Comparison of ENCODE assay signal across 8 cellular contexts in the genomic region with DNA sequence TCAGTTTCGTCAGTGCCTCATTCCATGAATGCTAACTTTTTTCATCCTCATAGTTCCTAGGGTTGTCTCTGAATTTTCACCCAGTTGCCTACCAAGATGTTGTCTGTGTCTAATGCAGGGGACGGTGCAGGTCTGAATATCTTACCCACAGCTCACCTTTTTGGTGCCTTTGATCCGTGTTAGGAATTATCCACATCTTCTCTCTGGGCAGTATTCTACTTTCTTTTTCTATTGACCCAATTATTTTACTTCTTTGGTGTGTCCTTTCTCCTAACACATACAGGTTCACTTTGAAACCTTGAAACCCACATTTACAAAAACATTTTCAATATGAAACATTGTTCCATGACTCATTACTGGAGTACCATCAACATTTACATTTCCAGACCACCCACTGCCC.
DNase-seq lines count a peak whose midpoint lies in the region; ATAC-seq, FAIRE-seq and TF ChIP-seq lines count a peak whose summit lies in the region.
"Not testable (repeated sequence)": the region's sequence is repeated elsewhere in the genome, so short reads cannot be mapped to it uniquely, and the experiment has no call there.

No MANE protein-coding gene starts in this region.

- H3K9me3 ChIP-seq in CD4-positive, alpha-beta T cell (ENCODE audit: control insufficient read depth, low read length); GM12878 (replicated peaks; ENCODE audit: control insufficient read depth, insufficient read depth, low read length): not testable (repeated sequence)

- not testable (repeated sequence) for H3K79me2 ChIP-seq in GM23338 (replicated peaks; ENCODE audit: insufficient read depth); GM12878 (ENCODE audit: control insufficient read depth, insufficient read depth, low read length)

- in situ Hi-C loops in GM12878 (cut with MboI): not testable (repeated sequence)

- DNase-seq in CD4-positive, alpha-beta T cell; GM23338 (ENCODE audit: low spot score); activated CD8-positive, alpha-beta T cell treated with anti-CD3 and anti-CD28 coated beads, Interleukin-2, amount 10 ng/mL, durations not matched to agents 7 days and 5 days; activated naive CD4-positive, alpha-beta T cell treated with anti-CD3 and anti-CD28 coated beads for 36 hours; natural killer cell: not testable (repeated sequence)
- DNase-seq in GM12878 (ENCODE audit: low read depth, low spot score): peak; percentile 17

- BruUV-seq in GM12878 (replicated peaks; lab: Mats Ljungman, UMichigan): not testable (repeated sequence)

- not testable (repeated sequence) for H3K36me3 Mint-ChIP-seq in CD4-positive, alpha-beta T cell (ENCODE audit: low read depth); GM23338 (ENCODE audit: low read depth); T-helper 1 cell treated with Interleukin-12 subunit alpha and Interleukin-12 subunit beta and Interleukin-4 antibody, amounts not matched to agents 30 μg/mL and 1 μg/mL, for 36 hours (ENCODE audit: low read depth); activated CD8-positive, alpha-beta T cell treated with anti-CD3 and anti-CD28 coated beads, Interleukin-2, amount 10 ng/mL, durations not matched to agents 7 days and 5 days (ENCODE audit: low read depth); activated naive CD4-positive, alpha-beta T cell treated with anti-CD3 and anti-CD28 coated beads for 36 hours (ENCODE audit: low read depth); natural killer cell; stimulated activated memory B cell treated with anti-CD40 and anti-IgM and Interleukin-4, amounts not matched to agents 10 μg/mL and 1 μg/mL and 100 μg/mL, for 72 hours

- intact Hi-C loops in CD4-positive, alpha-beta T cell (cut with DNase I, micrococcal nuclease); activated naive CD4-positive, alpha-beta T cell treated with anti-CD3 and anti-CD28 coated beads for 36 hours (cut with micrococcal nuclease); GM12878 (cut with micrococcal nuclease; ENCODE audit: unreplicated experiment); natural killer cell (cut with micrococcal nuclease): not testable (repeated sequence)

- SMC1A ChIA-PET in GM12878 (lab: Charles Lee; ENCODE audit: uncharacterized antibody, unreplicated experiment): not testable (repeated sequence)

- not testable (repeated sequence) for ATAC-seq in CD4-positive, alpha-beta T cell (ENCODE audit: poor library complexity); GM23338; activated CD8-positive, alpha-beta T cell treated with anti-CD3 and anti-CD28 coated beads, Interleukin-2, amount 10 ng/mL, durations not matched to agents 7 days and 5 days; natural killer cell; stimulated activated memory B cell treated with anti-CD40 and anti-IgM and Interleukin-4, amounts not matched to agents 10 μg/mL and 1 μg/mL and 100 μg/mL, for 72 hours
- ATAC-seq in GM12878: peak; percentile 1; the same call in 2 of the 3 replicates

- H3K9me2 ChIP-seq in GM23338 (ENCODE audit: insufficient read depth): not testable (repeated sequence)

- RAD21 ChIA-PET in GM12878 (lab: Charles Lee; ENCODE audit: unreplicated experiment): not testable (repeated sequence)

- not testable (repeated sequence) for H4K20me1 ChIP-seq in GM23338 (replicated peaks; ENCODE audit: insufficient read depth); GM12878 (ENCODE audit: control insufficient read depth, insufficient read depth)

- H2AFZ ChIP-seq in GM23338; GM12878 (ENCODE audit: control insufficient read depth, low read depth, low read length): not testable (repeated sequence)

- TF ChIP-seq CTCF in CD4-positive, alpha-beta T cell (IDR thresholded peaks at IDR 0.05); GM23338 (conservative IDR thresholded peaks at IDR 0.05; ENCODE audit: low read depth in 2 of 2); GM12878 (IDR thresholded peaks at IDR 0.05 in 2 of 3, conservative IDR thresholded peaks at IDR 0.05 in 1 of 3; ENCODE audit: control insufficient read depth in 2 of 3, extremely low read depth in 1 of 3, insufficient read depth in 1 of 3, low read depth in 3 of 3, low read length in 3 of 3); natural killer cell (IDR thresholded peaks at IDR 0.05): not testable (repeated sequence)

- peak overlapping the region; percentile 65 for H3K27ac Mint-ChIP-seq in CD4-positive, alpha-beta T cell
- not testable (repeated sequence) for H3K27ac Mint-ChIP-seq in GM23338; activated naive CD4-positive, alpha-beta T cell treated with anti-CD3 and anti-CD28 coated beads for 36 hours; natural killer cell
- H3K27ac Mint-ChIP-seq in T-helper 1 cell treated with Interleukin-12 subunit alpha and Interleukin-12 subunit beta and Interleukin-4 antibody, amounts not matched to agents 30 μg/mL and 1 μg/mL, for 36 hours: peak overlapping the region; percentile 70
- peak overlapping the region; percentile 77 for H3K27ac Mint-ChIP-seq in activated CD8-positive, alpha-beta T cell treated with anti-CD3 and anti-CD28 coated beads, Interleukin-2, amount 10 ng/mL, durations not matched to agents 7 days and 5 days
- H3K27ac Mint-ChIP-seq in stimulated activated memory B cell treated with anti-CD40 and anti-IgM and Interleukin-4, amounts not matched to agents 10 μg/mL and 1 μg/mL and 100 μg/mL, for 72 hours: peak overlapping the region; percentile 87

- H3K27me3 Mint-ChIP-seq in CD4-positive, alpha-beta T cell; GM23338 (ENCODE audit: insufficient read depth, low read depth, poor library complexity); T-helper 1 cell treated with Interleukin-12 subunit alpha and Interleukin-12 subunit beta and Interleukin-4 antibody, amounts not matched to agents 30 μg/mL and 1 μg/mL, for 36 hours (ENCODE audit: low read depth); activated CD8-positive, alpha-beta T cell treated with anti-CD3 and anti-CD28 coated beads, Interleukin-2, amount 10 ng/mL, durations not matched to agents 7 days and 5 days (ENCODE audit: low read depth); activated naive CD4-positive, alpha-beta T cell treated with anti-CD3 and anti-CD28 coated beads for 36 hours (ENCODE audit: low read depth); natural killer cell (ENCODE audit: low read depth in 2 of 2); stimulated activated memory B cell treated with anti-CD40 and anti-IgM and Interleukin-4, amounts not matched to agents 10 μg/mL and 1 μg/mL and 100 μg/mL, for 72 hours: not testable (repeated sequence)

- H3K4me3 Mint-ChIP-seq in CD4-positive, alpha-beta T cell: peak overlapping the region; percentile 77
- H3K4me3 Mint-ChIP-seq in GM23338 (0 out of 3 replicates have a peak overlapping the region, but pooled peaks have one; percentile 36), natural killer cell (peak overlapping the region; percentile 65)
- peak overlapping the region; percentile 71 for H3K4me3 Mint-ChIP-seq in T-helper 1 cell treated with Interleukin-12 subunit alpha and Interleukin-12 subunit beta and Interleukin-4 antibody, amounts not matched to agents 30 μg/mL and 1 μg/mL, for 36 hours
- peak overlapping the region; percentile 64 for H3K4me3 Mint-ChIP-seq in activated CD8-positive, alpha-beta T cell treated with anti-CD3 and anti-CD28 coated beads, Interleukin-2, amount 10 ng/mL, durations not matched to agents 7 days and 5 days
- H3K4me3 Mint-ChIP-seq in activated naive CD4-positive, alpha-beta T cell treated with anti-CD3 and anti-CD28 coated beads for 36 hours: peak overlapping the region; percentile 55
- H3K4me3 Mint-ChIP-seq in stimulated activated memory B cell treated with anti-CD40 and anti-IgM and Interleukin-4, amounts not matched to agents 10 μg/mL and 1 μg/mL and 100 μg/mL, for 72 hours: peak overlapping the region; percentile 52

- POLR2A ChIA-PET in CD4-positive, alpha-beta T cell (lab: Charles Lee); activated CD8-positive, alpha-beta T cell treated with anti-CD3 and anti-CD28 coated beads, Interleukin-2, amount 10 ng/mL, durations not matched to agents 7 days and 5 days (lab: Charles Lee): not testable (repeated sequence)
- POLR2A ChIA-PET in GM12878 (lab: Charles Lee): interaction anchor here (0.6 to 0.7 kb wide), 2 partner anchors 636 to 1234 kb away, joined by 3 read pairs; no protein-coding TSS in a partner anchor

- not testable (repeated sequence) for H3K27me3 ChIP-seq in CD4-positive, alpha-beta T cell (ENCODE audit: control insufficient read depth, insufficient read depth, low read length); GM23338 (ENCODE audit: insufficient read depth); GM12878 (replicated peaks in 1 of 2; ENCODE audit: control insufficient read depth in 2 of 2, insufficient read depth in 2 of 2, low read length in 1 of 2)

- H3K36me3 ChIP-seq in GM23338 (ENCODE audit: insufficient read depth); GM12878 (ENCODE audit: control insufficient read depth in 2 of 2, insufficient read depth in 2 of 2, low read length in 1 of 2): not testable (repeated sequence)

- FAIRE-seq in GM12878 (lab: Jason Lieb, UNC): not testable (repeated sequence)

- TF ChIP-seq POLR2A in GM12878 (IDR thresholded peaks at IDR 0.05; ENCODE audit: low read depth, low read length): not testable (repeated sequence)

- not testable (repeated sequence) for H3K9me3 Mint-ChIP-seq in CD4-positive, alpha-beta T cell; GM23338; T-helper 1 cell treated with Interleukin-12 subunit alpha and Interleukin-12 subunit beta and Interleukin-4 antibody, amounts not matched to agents 30 μg/mL and 1 μg/mL, for 36 hours; activated CD8-positive, alpha-beta T cell treated with anti-CD3 and anti-CD28 coated beads, Interleukin-2, amount 10 ng/mL, durations not matched to agents 7 days and 5 days (ENCODE audit: insufficient read depth); activated naive CD4-positive, alpha-beta T cell treated with anti-CD3 and anti-CD28 coated beads for 36 hours; natural killer cell; stimulated activated memory B cell treated with anti-CD40 and anti-IgM and Interleukin-4, amounts not matched to agents 10 μg/mL and 1 μg/mL and 100 μg/mL, for 72 hours

- WGBS in GM12878 (ENCODE audit: insufficient coverage, insufficient replicate concordance, low lambda C conversion rate, missing lambda C conversion rate): 0% methylated on average over 2 of the region's 3 CpGs

- H3K27ac ChIP-seq in CD4-positive, alpha-beta T cell (ENCODE audit: low read depth, low read length); GM23338 (ENCODE audit: low read depth): not testable (repeated sequence)
- peak overlapping the region; percentile 46; the same call in 1 of the 2 replicates for H3K27ac ChIP-seq in GM12878 (ENCODE audit: control insufficient read depth, insufficient read depth)

- not testable (repeated sequence) for TF ChIP-seq EP300 in GM12878 (IDR thresholded peaks at IDR 0.05; ENCODE audit: borderline replicate concordance in 1 of 2, control insufficient read depth in 1 of 2, low read depth in 2 of 2, low read length in 2 of 2)

- CTCF ChIA-PET in CD4-positive, alpha-beta T cell (lab: Charles Lee); activated CD8-positive, alpha-beta T cell treated with anti-CD3 and anti-CD28 coated beads, Interleukin-2, amount 10 ng/mL, durations not matched to agents 7 days and 5 days (lab: Charles Lee); activated naive CD4-positive, alpha-beta T cell treated with anti-CD3 and anti-CD28 coated beads for 36 hours (lab: Charles Lee); GM12878 (lab: Yijun Ruan, JAX): not testable (repeated sequence)

- H3K4me1 ChIP-seq in GM23338 (ENCODE audit: insufficient read depth); GM12878 (ENCODE audit: control insufficient read depth, insufficient read depth, low read length): not testable (repeated sequence)

- H3K4me1 Mint-ChIP-seq in CD4-positive, alpha-beta T cell (ENCODE audit: low read depth); GM23338; T-helper 1 cell treated with Interleukin-12 subunit alpha and Interleukin-12 subunit beta and Interleukin-4 antibody, amounts not matched to agents 30 μg/mL and 1 μg/mL, for 36 hours (ENCODE audit: low read depth); natural killer cell: not testable (repeated sequence)
- H3K4me1 Mint-ChIP-seq in activated CD8-positive, alpha-beta T cell treated with anti-CD3 and anti-CD28 coated beads, Interleukin-2, amount 10 ng/mL, durations not matched to agents 7 days and 5 days (ENCODE audit: low read depth): peaks cover 25% of the 10 kb centered on the region
- peaks cover 14% of the 10 kb centered on the region for H3K4me1 Mint-ChIP-seq in activated naive CD4-positive, alpha-beta T cell treated with anti-CD3 and anti-CD28 coated beads for 36 hours (ENCODE audit: low read depth)
- H3K4me1 Mint-ChIP-seq in stimulated activated memory B cell treated with anti-CD40 and anti-IgM and Interleukin-4, amounts not matched to agents 10 μg/mL and 1 μg/mL and 100 μg/mL, for 72 hours: peaks cover 12% of the 10 kb centered on the region

- not testable (repeated sequence) for H3K9ac ChIP-seq in GM12878 (ENCODE audit: control insufficient read depth, insufficient read depth, low read length)

- not testable (repeated sequence) for H3F3A ChIP-seq in GM23338 (replicated peaks; ENCODE audit: low read depth)

- H3K4me2 ChIP-seq in GM23338: not testable (repeated sequence)
- H3K4me2 ChIP-seq in GM12878 (ENCODE audit: control insufficient read depth, insufficient read depth): peak overlapping the region; percentile 75

- TF ChIP-seq RAD21 in GM12878 (IDR thresholded peaks at IDR 0.05; ENCODE audit: insufficient read depth, low read depth, low read length): not testable (repeated sequence)

- not testable (repeated sequence) for H3K4me3 ChIP-seq in GM23338, GM12878
